Comparison of ENCODE assay signal across 1 cellular context in genomic region chr1:160407819-160408801, GRCh38.
TF ChIP-seq lines count a peak whose summit lies in the region.

No MANE protein-coding gene starts in this region.

TF ChIP-seq in IMR-90, 13 proteins besides CTCF, POLR2A, EP300 and RAD21:
- TF ChIP-seq ELK1 (IDR thresholded peaks at IDR 0.05; ENCODE audit: borderline replicate concordance, low read depth, low read length) (no peak), MAFK (IDR thresholded peaks at IDR 0.05; ENCODE audit: low read depth, low read length) (no peak), SMC3 (IDR thresholded peaks at IDR 0.05; ENCODE audit: low read depth, low read length) (no peak), RFX5 (IDR thresholded peaks at IDR 0.05; ENCODE audit: low read depth, low read length) (no peak), CEBPB (IDR thresholded peaks at IDR 0.05; ENCODE audit: low read depth, low read length) (no peak), RCOR1 (IDR thresholded peaks at IDR 0.05; ENCODE audit: insufficient replicate concordance, low read length) (no peak), FOS (IDR thresholded peaks at IDR 0.05; ENCODE audit: low read depth, low read length) (no peak), BHLHE40 (IDR thresholded peaks at IDR 0.05; ENCODE audit: low read depth, low read length) (no peak), MAZ (IDR thresholded peaks at IDR 0.05; ENCODE audit: borderline replicate concordance, low read depth, low read length) (no peak)
- TF ChIP-seq, protein P1, sequence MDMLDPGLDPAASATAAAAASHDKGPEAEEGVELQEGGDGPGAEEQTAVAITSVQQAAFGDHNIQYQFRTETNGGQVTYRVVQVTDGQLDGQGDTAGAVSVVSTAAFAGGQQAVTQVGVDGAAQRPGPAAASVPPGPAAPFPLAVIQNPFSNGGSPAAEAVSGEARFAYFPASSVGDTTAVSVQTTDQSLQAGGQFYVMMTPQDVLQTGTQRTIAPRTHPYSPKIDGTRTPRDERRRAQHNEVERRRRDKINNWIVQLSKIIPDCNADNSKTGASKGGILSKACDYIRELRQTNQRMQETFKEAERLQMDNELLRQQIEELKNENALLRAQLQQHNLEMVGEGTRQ (IDR thresholded peaks at IDR 0.05; ENCODE audit: low read depth, low read length), result no peak
TF ChIP-seq in IMR-90: peak in this region for 0.
